ENCODE assay signal across 28 cellular contexts in the genomic region with DNA sequence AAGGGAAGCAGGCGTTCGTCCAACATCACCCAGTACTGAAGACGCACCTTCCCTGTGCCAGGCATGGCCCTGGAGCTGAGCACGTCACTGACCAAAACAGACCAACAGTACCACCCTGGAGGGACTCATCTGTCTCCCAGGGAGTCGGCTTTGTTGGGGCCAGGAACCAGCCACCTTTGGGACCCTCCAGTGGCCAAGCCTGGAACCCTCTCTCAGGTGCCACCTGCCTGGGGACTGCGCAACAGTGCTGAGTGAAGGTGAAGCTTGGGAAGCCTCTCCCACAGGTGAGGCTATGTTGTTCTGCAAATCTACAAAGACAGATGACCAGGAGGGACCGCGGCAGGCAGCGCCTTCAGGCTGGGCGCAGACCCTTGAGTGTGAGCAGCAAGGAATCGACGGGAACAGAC.
DNase-seq lines count a peak whose midpoint lies in the region; ATAC-seq and TF ChIP-seq lines count a peak whose summit lies in the region.
"Had no signal": no experiment of that assay in that cellular context is flagged by ENCODE, and none has a peak within 500 bp of the region (broad histone marks: within the 10 kb centered on the region; RNA-seq: fewer than 3 reads in every experiment).

No MANE protein-coding gene starts in this region.

- peak; percentile 10 for DNase-seq in activated naive CD4-positive, alpha-beta T cell treated with anti-CD3 and anti-CD28 coated beads, Interleukin-2, amount 10 ng/mL, durations not matched to agents 7 days and 5 days
- no peak for DNase-seq in activated naive CD4-positive, alpha-beta T cell (lab: John Stamatoyannopoulos, UW)
- DNase-seq in adrenal gland (peak in 4 of 7 donors; percentile 20 to 30 (median 22)), neuronal stem cell (ENCODE audit: low spot score) (no peak), transverse colon (peak; percentile 4), SIG-M5 treated with dmso at 0.1 percent for 504 hours (lab: John Stamatoyannopoulos, UW; ENCODE audit: unreplicated experiment) (no peak)
- DNase-seq: ACHN; activated B cell treated with CpG ODN at 0.5 μM for 24 hours; activated naive CD8-positive, alpha-beta T cell treated with anti-CD3 and anti-CD28 coated beads for 36 hours; BE2C; effector CD4-positive, alpha-beta T cell; EL; GM23248; KBM-7; naive B cell; NCI-H1092; NCI-H1694 treated with DMSO at 0.1 percent for 48 hours; occipital lobe; RPMI8226; small intestine; stimulated activated CD4-positive, alpha-beta T cell treated with anti-CD3 and anti-CD28 coated beads, Interleukin-1b, Interleukin-23, amount 100 ng/mL, for 48 hours; stimulated activated naive CD4-positive, alpha-beta T cell treated with Interleukin-2 at 50 U/mL for 16 hours had no signal

- H3K9ac ChIP-seq in neuronal stem cell (ENCODE audit: low read depth, low read length, poor library complexity): no peak overlapping the region
- H3K9ac ChIP-seq: GM23248 had no signal

- H3K4me1 Mint-ChIP-seq in activated naive CD4-positive, alpha-beta T cell treated with anti-CD3 and anti-CD28 coated beads, Interleukin-2, amount 10 ng/mL, durations not matched to agents 7 days and 5 days: peaks cover 2% of the 10 kb centered on the region
- H3K4me1 Mint-ChIP-seq: activated naive CD8-positive, alpha-beta T cell treated with anti-CD3 and anti-CD28 coated beads for 36 hours had no signal

- no peak for TF ChIP-seq CTCF in adrenal gland (IDR thresholded peaks at IDR 0.05)
- no peak for TF ChIP-seq CTCF in transverse colon (IDR thresholded peaks at IDR 0.05)

- TF ChIP-seq POLR2A in adrenal gland (IDR thresholded peaks at IDR 0.05) (no peak), transverse colon (IDR thresholded peaks at IDR 0.05) (no peak)

- peaks cover 12% of the 10 kb centered on the region in 2 donors for H3K4me1 ChIP-seq in adrenal gland (replicated peaks in 1 of 2)
- H3K4me1 ChIP-seq in neuronal stem cell (ENCODE audit: control insufficient read depth in 2 of 2, insufficient read depth in 1 of 2, low read depth in 1 of 2, low read length in 2 of 2): peaks cover 8 to 13% of the 10 kb centered on the region in 2 donors
- H3K4me1 ChIP-seq in transverse colon: peaks cover 0 to 11% (median 7%) of the 10 kb centered on the region in 4 donors

- H3K4me3 Mint-ChIP-seq in activated naive CD4-positive, alpha-beta T cell treated with anti-CD3 and anti-CD28 coated beads, Interleukin-2, amount 10 ng/mL, durations not matched to agents 7 days and 5 days: no peak overlapping the region
- H3K4me3 Mint-ChIP-seq: activated B cell treated with CpG ODN at 0.5 μM for 24 hours; activated naive CD8-positive, alpha-beta T cell treated with anti-CD3 and anti-CD28 coated beads for 36 hours had no signal

- no peak overlapping the region for H3K27ac ChIP-seq in adrenal gland
- H3K27ac ChIP-seq in neuronal stem cell (replicated peaks; ENCODE audit: low read length): no peak overlapping the region
- no peak overlapping the region for H3K27ac ChIP-seq in transverse colon
- H3K27ac ChIP-seq: epithelial cell of prostate, GM23248, left lung, SK-N-MC had no signal

- TF ChIP-seq EP300 in transverse colon (IDR thresholded peaks at IDR 0.05; ENCODE audit: low read depth): no peak

- no peaks in the 10 kb centered on the region for H3K79me1 ChIP-seq in neuronal stem cell (ENCODE audit: low read depth, low read length)

- H3K27ac Mint-ChIP-seq in activated naive CD4-positive, alpha-beta T cell treated with anti-CD3 and anti-CD28 coated beads, Interleukin-2, amount 10 ng/mL, durations not matched to agents 7 days and 5 days: no peak overlapping the region
- H3K27ac Mint-ChIP-seq: activated B cell treated with CpG ODN at 0.5 μM for 24 hours; activated naive CD8-positive, alpha-beta T cell treated with anti-CD3 and anti-CD28 coated beads for 36 hours; activated T-helper 2 cell treated with anti-CD3 and anti-CD28 coated beads, Interferon-gamma antibody, Interleukin-2, Interleukin-4, amounts not matched to agents 10 μg/mL and 5 μg/mL and 100 μg/mL, durations not matched to agents 14 hours and 24 hours and 36 hours; naive B cell had no signal

- no peak overlapping the region for H2BK5ac ChIP-seq in neuronal stem cell (ENCODE audit: low read length)

- no peak overlapping the region for H3K4me2 ChIP-seq in neuronal stem cell (ENCODE audit: insufficient read depth, low read length, poor library complexity, severe bottlenecking)

- H3K18ac ChIP-seq in neuronal stem cell (ENCODE audit: low read length): no peak overlapping the region

- H2BK12ac ChIP-seq in neuronal stem cell (ENCODE audit: low read length): no peak overlapping the region

- 91 to 94% (median 92%) methylated on average over 10 to 12 of the region's 12 CpGs for WGBS in adrenal gland, 4 donors
- WGBS in neuronal stem cell (ENCODE audit: extremely low coverage in 2 of 2, insufficient read length in 2 of 2, insufficient replicate concordance in 1 of 2), 2 donors: no CpG with 5 or more reads among the region's 12 CpGs
- 84% methylated on average over 9 of the region's 12 CpGs; no CpG with 5 or more reads in 1 of the 2 donors for WGBS in transverse colon (ENCODE audit: low coverage in 1 of 2), 2 donors

- intact Hi-C loops in adrenal gland (cut with DNase I) (loop anchor here (2.0 to 5.0 kb wide), 3 partner anchors 111 to 207 kb away; partner anchors contain the start of gene GPC1 (in 1 of the 2)), transverse colon (cut with DNase I; ENCODE audit: low total_unique reads) (loop anchor here (2.0 kb wide), 1 partner anchor 205 kb away; no protein-coding TSS in a partner anchor)

- H3K27me3 Mint-ChIP-seq in activated naive CD4-positive, alpha-beta T cell treated with anti-CD3 and anti-CD28 coated beads, Interleukin-2, amount 10 ng/mL, durations not matched to agents 7 days and 5 days: peaks cover 20% of the 10 kb centered on the region

- peaks cover 3% of the 10 kb centered on the region for H3K36me3 Mint-ChIP-seq in activated naive CD4-positive, alpha-beta T cell treated with anti-CD3 and anti-CD28 coated beads, Interleukin-2, amount 10 ng/mL, durations not matched to agents 7 days and 5 days

- H2AFZ ChIP-seq in neuronal stem cell (ENCODE audit: low read length): no peak overlapping the region
- H2AFZ ChIP-seq: GM23248 had no signal

- no peak overlapping the region for H3K23ac ChIP-seq in neuronal stem cell (ENCODE audit: low read depth, low read length, poor library complexity)

- in situ Hi-C loops in transverse colon (cut with MboI; ENCODE audit: low pct_ligation_motif_present in 1 of 4, low pct_unique_long_range_greater_than_20kb in 1 of 4, low sequenced_read_pairs in 3 of 4): loop anchor here in 3 of 4 donors (10.0 to 25.0 kb wide), 2 partner anchors 203 to 205 kb away; partner anchors contain the start of gene GPC1 (in 3 of the 3)

- no peak overlapping the region for H4K8ac ChIP-seq in neuronal stem cell (ENCODE audit: low read depth, low read length)

- ATAC-seq in HG03571 (IDR thresholded peaks at IDR 0.05; ENCODE audit: unreplicated experiment): no peak
- no peak for ATAC-seq in GM19351 (IDR thresholded peaks at IDR 0.05; ENCODE audit: unreplicated experiment)
- ATAC-seq: left lung had no signal

- H3K36me3 ChIP-seq in adrenal gland (replicated peaks in 1 of 2) (no peaks in the 10 kb centered on the region), neuronal stem cell (replicated peaks in 1 of 2; ENCODE audit: control insufficient read depth in 2 of 2, insufficient read depth in 2 of 2, low read length in 2 of 2) (no peaks in the 10 kb centered on the region), transverse colon (no peaks in the 10 kb centered on the region)
- H3K36me3 ChIP-seq: BE2C, left lung had no signal

- H3K9me3 Mint-ChIP-seq in activated naive CD4-positive, alpha-beta T cell treated with anti-CD3 and anti-CD28 coated beads, Interleukin-2, amount 10 ng/mL, durations not matched to agents 7 days and 5 days: peaks cover 9% of the 10 kb centered on the region

- no peak overlapping the region for H2BK15ac ChIP-seq in neuronal stem cell (ENCODE audit: low read length)

- peak overlapping the region; percentile 23 for H2AK5ac ChIP-seq in neuronal stem cell (ENCODE audit: low read depth, low read length)

- H3K27me3 ChIP-seq in adrenal gland (no peaks in the 10 kb centered on the region), neuronal stem cell (ENCODE audit: control insufficient read depth in 3 of 3, insufficient read depth in 3 of 3, low read depth in 1 of 3, low read length in 3 of 3) (peaks cover 0 to 6% (median 2%) of the 10 kb centered on the region in 3 experiments), transverse colon (no peaks in the 10 kb centered on the region)
- H3K27me3 ChIP-seq: BE2C had no signal

- H3K9me3 ChIP-seq in adrenal gland (replicated peaks in 1 of 3) (peaks cover 0 to 7% (median 0%) of the 10 kb centered on the region in 3 donors), neuronal stem cell (replicated peaks in 1 of 2; ENCODE audit: control insufficient read depth in 2 of 2, insufficient read depth in 1 of 2, low read depth in 1 of 2, low read length in 2 of 2) (peaks cover 8 to 11% of the 10 kb centered on the region in 2 donors), transverse colon (no peaks in the 10 kb centered on the region)
- H3K9me3 ChIP-seq: BE2C had no signal

- H3K14ac ChIP-seq in neuronal stem cell (ENCODE audit: low read length): no peak overlapping the region

- H2BK120ac ChIP-seq in neuronal stem cell (ENCODE audit: low read depth, low read length): no peak overlapping the region

- CTCF ChIA-PET in activated naive CD4-positive, alpha-beta T cell treated with anti-CD3 and anti-CD28 coated beads, Interleukin-2, amount 10 ng/mL, durations not matched to agents 7 days and 5 days (lab: Charles Lee): interaction anchor here (1.0 to 2.6 kb wide), 5 partner anchors 10 to 265 kb away, joined by 3 to 9 read pairs (median 5); partner anchors contain the start of gene GPC1

- no peak overlapping the region for H3K4ac ChIP-seq in neuronal stem cell (ENCODE audit: low read length)

- peak overlapping the region; percentile 6 for H4K91ac ChIP-seq in neuronal stem cell (ENCODE audit: low read depth, low read length, poor library complexity)

- H3K4me3 ChIP-seq in adrenal gland: no peak overlapping the region
- H3K4me3 ChIP-seq in neuronal stem cell (ENCODE audit: low read length in 2 of 2): no peak overlapping the region
- no peak overlapping the region for H3K4me3 ChIP-seq in transverse colon
- H3K4me3 ChIP-seq: GM23248, left lung, SK-N-MC had no signal

Comparison
In these comparisons a context has a peak if more than half of its experiments do, and no peak if none do; other contexts are left out.
1. DNase-seq: peak in activated naive CD4-positive, alpha-beta T cell treated with anti-CD3 and anti-CD28 coated beads, Interleukin-2, amount 10 ng/mL, durations not matched to agents 7 days and 5 days (single experiment), adrenal gland (4 of 7) and transverse colon (single experiment); none in activated naive CD4-positive, alpha-beta T cell (0 of 4), neuronal stem cell (single experiment) and SIG-M5 treated with dmso at 0.1 percent for 504 hours (single experiment).